ENCODE assay signal across 27 cellular contexts in genomic region chr18:52902188-52902587, GRCh38.
"Had no signal": no experiment of that assay in that cellular context is flagged by ENCODE, and none has a peak within 500 bp of the region (broad histone marks: within the 10 kb centered on the region; RNA-seq: fewer than 3 reads in every experiment).

No MANE protein-coding gene starts in this region.

- H3K4me1 ChIP-seq: colonic mucosa, esophagus muscularis mucosa, esophagus squamous epithelium, foreskin keratinocyte, gastrocnemius medialis, heart right ventricle had no signal

- H3K27ac ChIP-seq: colonic mucosa, coronary artery, dorsolateral prefrontal cortex, epithelial cell of prostate, esophagus muscularis mucosa, esophagus squamous epithelium, foreskin keratinocyte, gastrocnemius medialis, gastroesophageal sphincter, heart left ventricle, heart right ventricle had no signal

- DNase-seq: colonic mucosa; cortex of kidney; dermis blood vessel endothelial cell; dorsolateral prefrontal cortex; effector CD4-positive, alpha-beta T cell; effector CD8-positive, alpha-beta T cell; effector memory CD4-positive, alpha-beta T cell; effector memory CD8-positive, alpha-beta T cell; endodermal cell; erythroblast; esophagus squamous epithelium; foreskin fibroblast; foreskin keratinocyte; foreskin melanocyte; gastrocnemius medialis; glutamatergic neuron; head of caudate nucleus; heart left ventricle; heart right ventricle had no signal

- H3K4me3 ChIP-seq: colonic mucosa, coronary artery, dorsolateral prefrontal cortex, esophagus muscularis mucosa, esophagus squamous epithelium, gastrocnemius medialis, gastroesophageal sphincter, heart left ventricle, heart right ventricle had no signal

- H3K9me3 ChIP-seq: colonic mucosa, esophagus muscularis mucosa, esophagus squamous epithelium, gastrocnemius medialis, gastroesophageal sphincter, heart left ventricle, heart right ventricle had no signal

- H3K27me3 ChIP-seq: colonic mucosa, dorsolateral prefrontal cortex, esophagus muscularis mucosa, esophagus squamous epithelium, foreskin keratinocyte, gastrocnemius medialis, gastroesophageal sphincter, heart left ventricle, heart right ventricle had no signal

- H3K36me3 ChIP-seq: colonic mucosa, esophagus muscularis mucosa, esophagus squamous epithelium, gastrocnemius medialis, gastroesophageal sphincter, heart left ventricle, heart right ventricle had no signal

- FAIRE-seq: colon, endometrium, endothelial cell of umbilical vein, frontal cortex had no signal
